Comparison of ENCODE assay signal across 29 cellular contexts in genomic region chr5:76718880-76719279, GRCh38. TPM values are rescaled to one million over a fixed set of nuclear protein-coding genes. Genes with fewer than 3 reads are reported as not detected.
DNase-seq lines count a peak whose midpoint lies in the region; ATAC-seq, FAIRE-seq and TF ChIP-seq lines count a peak whose summit lies in the region.
"Had no signal": no experiment of that assay in that cellular context is flagged by ENCODE, and none has a peak within 500 bp of the region (broad histone marks: within the 10 kb centered on the region; RNA-seq: fewer than 3 reads in every experiment).

No MANE protein-coding gene starts in this region.

- dilution Hi-C loops in endothelial cell of umbilical vein (cut with MboI; ENCODE audit: extremely low pct_ligation_motif_present, low sequenced_read_pairs) = no loop called here

- no peaks in the 10 kb centered on the region for H3K27me3 ChIP-seq in AG04450 (ENCODE audit: control insufficient read depth, insufficient read depth, low read length)
- H3K27me3 ChIP-seq in endothelial cell of umbilical vein (ENCODE audit: control insufficient read depth in 2 of 2, insufficient read depth in 2 of 2, low read length in 2 of 2) = no peaks in the 10 kb centered on the region
- H3K27me3 ChIP-seq in neural cell (ENCODE audit: insufficient read depth, low read depth, low read length) = peaks cover 18% of the 10 kb centered on the region
- H3K27me3 ChIP-seq in thyroid gland = no peaks in the 10 kb centered on the region
- H3K27me3 ChIP-seq: tibial artery had no signal

- no peak for TF ChIP-seq EP300 in neural cell (conservative IDR thresholded peaks at IDR 0.05; ENCODE audit: poor library complexity, severe bottlenecking)

- no peak overlapping the region for H3K27ac Mint-ChIP-seq in activated CD4-positive, alpha-beta memory T cell treated with anti-CD3 and anti-CD28 coated beads, Interleukin-2, amount 10 ng/mL, durations not matched to agents 7 days and 5 days
- H3K27ac Mint-ChIP-seq in T-helper 2 cell treated with Interferon-gamma antibody and Interleukin-4, amounts not matched to agents 5 μg/mL and 100 μg/mL, for 36 hours = no peak overlapping the region
- H3K27ac Mint-ChIP-seq: activated CD8-positive, alpha-beta T cell treated with anti-CD3 and anti-CD28 coated beads for 36 hours; activated naive CD4-positive, alpha-beta T cell treated with anti-CD3 and anti-CD28 coated beads, Interleukin-2, amount 50 U/mL, for 72 hours; CD8-positive, alpha-beta T cell; GM23338; stimulated activated naive CD8-positive, alpha-beta T cell treated with anti-CD3 and anti-CD28 coated beads, Interleukin-15, Interleukin-2, amounts not matched to agents 100 ng/mL and 50 ng/mL, for 24 hours had no signal

- WGBS in thyroid gland, 2 donors = 89 to 94% methylated on average over 4 of the region's 4 CpGs

- H3K4me1 Mint-ChIP-seq in activated CD4-positive, alpha-beta memory T cell treated with anti-CD3 and anti-CD28 coated beads, Interleukin-2, amount 10 ng/mL, durations not matched to agents 7 days and 5 days = peaks cover 52% of the 10 kb centered on the region
- H3K4me1 Mint-ChIP-seq in T-helper 2 cell treated with Interferon-gamma antibody and Interleukin-4, amounts not matched to agents 5 μg/mL and 100 μg/mL, for 36 hours (ENCODE audit: low read depth) = peaks cover 17% of the 10 kb centered on the region

- no TSS peak for BruUV-seq in endothelial cell of umbilical vein (replicated peaks; lab: Mats Ljungman, UMichigan)

- H3K9me2 ChIP-seq in neural cell (ENCODE audit: insufficient read depth, low read length) = no peaks in the 10 kb centered on the region

- DNase-seq in AG04450 (ENCODE audit: low read depth, low spot score) = no peak
- DNase-seq in endothelial cell of umbilical vein (ENCODE audit: low read depth, low spot score) = no peak
- no peak for DNase-seq in thyroid gland
- DNase-seq in activated CD4-positive, alpha-beta memory T cell treated with anti-CD3 and anti-CD28 coated beads, Interleukin-2, amount 10 ng/mL, durations not matched to agents 7 days and 5 days = no peak
- no peak for DNase-seq in T-helper 2 cell treated with Interferon-gamma antibody and Interleukin-4, amounts not matched to agents 5 μg/mL and 100 μg/mL, for 36 hours (ENCODE audit: low spot score)
- DNase-seq: activated CD8-positive, alpha-beta T cell treated with anti-CD3 and anti-CD28 coated beads for 36 hours; AML-193; anterior cingulate cortex; CD8-positive, alpha-beta T cell; central memory CD4-positive, alpha-beta T cell; DMS 273 treated with DMSO at 0.1 percent for 48 hours; dorsolateral prefrontal cortex; gastrocnemius medialis; NCI-H1105 treated with DMSO at 0.1 percent for 48 hours; NCI-H1930; NCI-H526; PC-9; psoas muscle; Right ventricle myocardium superior; tibial artery had no signal

- peaks cover 79% of the 10 kb centered on the region for H3K79me2 ChIP-seq in endothelial cell of umbilical vein (ENCODE audit: control insufficient read depth, insufficient read depth, low read length)
- peaks cover 50% of the 10 kb centered on the region for H3K79me2 ChIP-seq in neural cell (replicated peaks; ENCODE audit: insufficient read depth, low read length)

- H3K4me3 ChIP-seq in AG04450 (ENCODE audit: low read depth, low read length) = peak overlapping the region; percentile 97
- H3K4me3 ChIP-seq in endothelial cell of umbilical vein (replicated peaks in 1 of 3; ENCODE audit: insufficient read depth in 1 of 3, low read depth in 1 of 3, low read length in 3 of 3) = peak overlapping the region in 2 of 3 experiments; percentile 19 to 100
- H3K4me3 ChIP-seq in neural cell (ENCODE audit: low read length) = peak overlapping the region; percentile 99
- no peak overlapping the region for H3K4me3 ChIP-seq in thyroid gland (replicated peaks in 1 of 3)
- H3K4me3 ChIP-seq: dorsolateral prefrontal cortex, gastrocnemius medialis, GM23338, PC-9, psoas muscle had no signal

- CTCF ChIA-PET in AG04450 (lab: Charles Lee) (interaction anchor here (1.6 kb wide), 1 partner anchor 55 kb away, joined by 7 read pairs; no protein-coding TSS in a partner anchor), endothelial cell of umbilical vein (lab: Charles Lee) (interaction anchor here (0.5 to 9.8 kb wide), 5 partner anchors 27 to 124 kb away, joined by 3 to 79 read pairs (median 6); no protein-coding TSS in a partner anchor)
- CTCF ChIA-PET in activated CD4-positive, alpha-beta memory T cell treated with anti-CD3 and anti-CD28 coated beads, Interleukin-2, amount 10 ng/mL, durations not matched to agents 7 days and 5 days (lab: Charles Lee) = interaction anchor here (3.4 to 6.1 kb wide), 2 partner anchors 20 to 55 kb away, joined by 31 to 40 read pairs; no protein-coding TSS in a partner anchor

- H3K4me3 Mint-ChIP-seq in activated CD4-positive, alpha-beta memory T cell treated with anti-CD3 and anti-CD28 coated beads, Interleukin-2, amount 10 ng/mL, durations not matched to agents 7 days and 5 days = no peak overlapping the region
- no peak overlapping the region for H3K4me3 Mint-ChIP-seq in T-helper 2 cell treated with Interferon-gamma antibody and Interleukin-4, amounts not matched to agents 5 μg/mL and 100 μg/mL, for 36 hours
- H3K4me3 Mint-ChIP-seq: activated CD8-positive, alpha-beta T cell treated with anti-CD3 and anti-CD28 coated beads for 36 hours; CD8-positive, alpha-beta T cell; GM23338; stimulated activated naive CD8-positive, alpha-beta T cell treated with anti-CD3 and anti-CD28 coated beads, Interleukin-15, Interleukin-2, amounts not matched to agents 100 ng/mL and 50 ng/mL, for 24 hours had no signal

- TF ChIP-seq POLR2A in endothelial cell of umbilical vein (IDR thresholded peaks at IDR 0.05; ENCODE audit: low read depth, low read length) (no peak), thyroid gland (IDR thresholded peaks at IDR 0.05) (no peak)

- TF ChIP-seq RAD21 in neural cell (conservative IDR thresholded peaks at IDR 0.05) = no peak

- no peaks in the 10 kb centered on the region for H3F3A ChIP-seq in neural cell (ENCODE audit: insufficient read depth, low read length, poor library complexity, severe bottlenecking)

- peaks cover 48% of the 10 kb centered on the region for H3K4me1 ChIP-seq in endothelial cell of umbilical vein (ENCODE audit: control insufficient read depth, extremely low read depth, insufficient read depth, low read length)
- peaks cover 6 to 9% of the 10 kb centered on the region in 2 donors for H3K4me1 ChIP-seq in thyroid gland
- H3K4me1 ChIP-seq: psoas muscle had no signal

- intact Hi-C loops in endothelial cell of umbilical vein (cut with micrococcal nuclease) = loop anchor here (1.0 to 5.0 kb wide), 4 partner anchors 20 to 773 kb away; partner anchors contain the start of genes F2RL1 and WDR41
- intact Hi-C loops in thyroid gland (cut with DNase I) = loop anchor here (10.0 kb wide), 1 partner anchor 56 kb away; no protein-coding TSS in a partner anchor

- peaks cover 19% of the 10 kb centered on the region for H4K20me1 ChIP-seq in endothelial cell of umbilical vein (replicated peaks; ENCODE audit: control insufficient read depth, extremely low read depth, insufficient read depth, low read length)
- no peaks in the 10 kb centered on the region for H4K20me1 ChIP-seq in neural cell (ENCODE audit: insufficient read depth)

- H3K9me3 Mint-ChIP-seq in activated CD4-positive, alpha-beta memory T cell treated with anti-CD3 and anti-CD28 coated beads, Interleukin-2, amount 10 ng/mL, durations not matched to agents 7 days and 5 days = no peaks in the 10 kb centered on the region
- H3K9me3 Mint-ChIP-seq in T-helper 2 cell treated with Interferon-gamma antibody and Interleukin-4, amounts not matched to agents 5 μg/mL and 100 μg/mL, for 36 hours = no peaks in the 10 kb centered on the region
- H3K9me3 Mint-ChIP-seq: activated CD8-positive, alpha-beta T cell treated with anti-CD3 and anti-CD28 coated beads for 36 hours; activated naive CD4-positive, alpha-beta T cell treated with anti-CD3 and anti-CD28 coated beads, Interleukin-2, amount 50 U/mL, for 72 hours; CD8-positive, alpha-beta T cell; GM23338; stimulated activated naive CD8-positive, alpha-beta T cell treated with anti-CD3 and anti-CD28 coated beads, Interleukin-15, Interleukin-2, amounts not matched to agents 100 ng/mL and 50 ng/mL, for 24 hours had no signal

- TF ChIP-seq CTCF in AG04450 (IDR thresholded peaks at IDR 0.05; ENCODE audit: low read depth, low read length) = no peak
- no peak for TF ChIP-seq CTCF in endothelial cell of umbilical vein (IDR thresholded peaks at IDR 0.05; ENCODE audit: extremely low read depth in 1 of 2, insufficient read depth in 1 of 2, low read depth in 1 of 2, low read length in 2 of 2)
- no peak for TF ChIP-seq CTCF in neural cell (IDR thresholded peaks at IDR 0.05; ENCODE audit: poor library complexity, severe bottlenecking)
- TF ChIP-seq CTCF in thyroid gland (IDR thresholded peaks at IDR 0.05) = no peak

- no peak overlapping the region for H3K27ac ChIP-seq in AG04450 (ENCODE audit: low read depth, low read length)
- peak overlapping the region; percentile 89 for H3K27ac ChIP-seq in endothelial cell of umbilical vein (ENCODE audit: insufficient read depth, low read depth, low read length)
- no peak overlapping the region for H3K27ac ChIP-seq in neural cell (ENCODE audit: low read length)
- H3K27ac ChIP-seq in thyroid gland = no peak overlapping the region
- H3K27ac ChIP-seq: dorsolateral prefrontal cortex, epithelial cell of prostate, gastrocnemius medialis, neutrophil, PC-9, psoas muscle, tibial artery had no signal

- H3K36me3 ChIP-seq in endothelial cell of umbilical vein (ENCODE audit: control insufficient read depth in 2 of 2, extremely low read depth in 1 of 2, insufficient read depth in 2 of 2, low read length in 2 of 2) (peaks cover 2 to 12% of the 10 kb centered on the region in 2 experiments), neural cell (ENCODE audit: insufficient read depth, low read length) (peaks cover 5% of the 10 kb centered on the region), thyroid gland (no peaks in the 10 kb centered on the region)
- H3K36me3 ChIP-seq: gastrocnemius medialis, neutrophil, tibial artery had no signal

- ATAC-seq in SK-N-SH treated with all-trans-retinoic acid at 6 μM for 48 hours = peak; percentile 36
- no peak for ATAC-seq in HG03280 (IDR thresholded peaks at IDR 0.05; ENCODE audit: unreplicated experiment)
- ATAC-seq: activated CD8-positive, alpha-beta T cell treated with anti-CD3 and anti-CD28 coated beads for 36 hours; activated naive CD4-positive, alpha-beta T cell treated with anti-CD3 and anti-CD28 coated beads, Interleukin-2, amount 50 U/mL, for 72 hours; CD8-positive, alpha-beta T cell; gastrocnemius medialis; GM23338; psoas muscle had no signal

- no peak for FAIRE-seq in endothelial cell of umbilical vein (lab: Jason Lieb, UNC)
- FAIRE-seq: GM12891 had no signal

- POLR2A ChIA-PET in AG04450 (lab: Yijun Ruan, JAX) = no interaction called here
- POLR2A ChIA-PET in endothelial cell of umbilical vein (lab: Charles Lee) = interaction anchor here (0.5 to 1.4 kb wide), 3 partner anchors 9 to 58 kb away, joined by 3 to 4 read pairs (median 3); no protein-coding TSS in a partner anchor
- POLR2A ChIA-PET in activated CD4-positive, alpha-beta memory T cell treated with anti-CD3 and anti-CD28 coated beads, Interleukin-2, amount 10 ng/mL, durations not matched to agents 7 days and 5 days (lab: Charles Lee) = interaction anchor here (5.9 to 6.1 kb wide), 2 partner anchors 14 to 19 kb away, joined by 51 to 67 read pairs; no protein-coding TSS in a partner anchor

- H3K36me3 Mint-ChIP-seq in activated CD4-positive, alpha-beta memory T cell treated with anti-CD3 and anti-CD28 coated beads, Interleukin-2, amount 10 ng/mL, durations not matched to agents 7 days and 5 days (ENCODE audit: low read depth) = peaks cover 29% of the 10 kb centered on the region
- H3K36me3 Mint-ChIP-seq in T-helper 2 cell treated with Interferon-gamma antibody and Interleukin-4, amounts not matched to agents 5 μg/mL and 100 μg/mL, for 36 hours (ENCODE audit: low read depth) = peaks cover 2% of the 10 kb centered on the region
- H3K36me3 Mint-ChIP-seq: CD8-positive, alpha-beta T cell had no signal

- H2AFZ ChIP-seq in endothelial cell of umbilical vein (ENCODE audit: low read depth, low read length) (no peak overlapping the region), neural cell (ENCODE audit: low read depth, low read length) (no peak overlapping the region)
- H2AFZ ChIP-seq: GM23338, PC-9 had no signal

- H3K9me3 ChIP-seq in AG04450 (ENCODE audit: control insufficient read depth, insufficient read depth, low read length) (peaks cover 7% of the 10 kb centered on the region; the same call in 1 of the 2 replicates), endothelial cell of umbilical vein (replicated peaks; ENCODE audit: control insufficient read depth, insufficient read depth, low read length) (no peaks in the 10 kb centered on the region), neural cell (ENCODE audit: low read length) (no peaks in the 10 kb centered on the region), thyroid gland (no peaks in the 10 kb centered on the region)
- H3K9me3 ChIP-seq: gastrocnemius medialis, neutrophil, psoas muscle, tibial artery had no signal

- H3K9ac ChIP-seq in endothelial cell of umbilical vein (replicated peaks; ENCODE audit: extremely low read depth, insufficient read depth, low read length) (peak overlapping the region; percentile 100), neural cell (ENCODE audit: low read length) (no peak overlapping the region)

- H3K27me3 Mint-ChIP-seq in activated CD4-positive, alpha-beta memory T cell treated with anti-CD3 and anti-CD28 coated beads, Interleukin-2, amount 10 ng/mL, durations not matched to agents 7 days and 5 days = no peaks in the 10 kb centered on the region
- peaks cover 24% of the 10 kb centered on the region for H3K27me3 Mint-ChIP-seq in T-helper 2 cell treated with Interferon-gamma antibody and Interleukin-4, amounts not matched to agents 5 μg/mL and 100 μg/mL, for 36 hours (ENCODE audit: low read depth)

- no peaks in the 10 kb centered on the region for H3K9me1 ChIP-seq in endothelial cell of umbilical vein (replicated peaks; ENCODE audit: control insufficient read depth, extremely low read depth, insufficient read depth, low read length)

- H3K4me2 ChIP-seq in endothelial cell of umbilical vein (ENCODE audit: insufficient read depth, low read length) (peak overlapping the region; percentile 93), neural cell (ENCODE audit: low read length) (no peak overlapping the region)
- H3K4me2 ChIP-seq: PC-9 had no signal

RNA-seq across cellular contexts. Expression of gene F2R, which starts 3.0 kb away (rescaled TPM):
- 289 and 324 TPM in 2 replicates for polyA plus RNA-seq in AG04450 (2011; rRNA removed)
- 188 and 199 TPM in 2 replicates for polyA minus RNA-seq in AG04450 (2011; rRNA and poly(A)+ RNA removed)
- 342 and 393 TPM in 2 replicates for total RNA-seq in endothelial cell of umbilical vein
- 599 and 624 TPM in 2 replicates for polyA plus RNA-seq in endothelial cell of umbilical vein
- polyA plus RNA-seq in endothelial cell of umbilical vein (2011; cell fraction: cytosol; rRNA removed) = 391 and 418 TPM in 2 replicates
- polyA plus RNA-seq in endothelial cell of umbilical vein (2011; cell fraction: nucleus; rRNA removed) = 160 and 208 TPM in 2 replicates
- 318 and 326 TPM in 2 replicates for polyA plus RNA-seq in endothelial cell of umbilical vein (2012)
- 963 and 1,052 TPM in 2 replicates for polyA minus RNA-seq in endothelial cell of umbilical vein
- 0.51 TPM for polyA minus RNA-seq in endothelial cell of umbilical vein (2011; cell fraction: cytosol; rRNA and poly(A)+ RNA removed)
- 189 and 305 TPM in 2 replicates for polyA minus RNA-seq in endothelial cell of umbilical vein (2011; cell fraction: nucleus; rRNA and poly(A)+ RNA removed)
- 35.5 and 35.9 TPM in 2 replicates for polyA plus RNA-seq in neural cell
- polyA minus RNA-seq in neural cell = 55.8 and 62.9 TPM in 2 replicates
- total RNA-seq in thyroid gland = 10 to 100 TPM in 1 of 4 donors, 1 to 10 TPM in 3; 5.7 to 27.9 (median 8.8) TPM
- 10 to 100 TPM; 35.0 to 36.6 TPM for total RNA-seq in activated CD4-positive, alpha-beta memory T cell treated with anti-CD3 and anti-CD28 coated beads, Interleukin-2, amount 10 ng/mL, durations not matched to agents 7 days and 5 days

Comparison
In these comparisons a context has a peak if more than half of its experiments do, and no peak if none do; other contexts are left out.
1. H3K4me3 ChIP-seq: peak in AG04450 (single experiment), endothelial cell of umbilical vein (2 of 3) and neural cell (single experiment); none in thyroid gland (0 of 3).